In genomic region chr2:160306985-160307384, GRCh38 we compare ENCODE assay signal across 2 cellular contexts.
TF ChIP-seq lines count a peak whose summit lies in the region.

No MANE protein-coding gene starts in this region.

TF ChIP-seq in SK-N-SH, 30 proteins besides CTCF, POLR2A, EP300 and RAD21 (continued from another document):
- TF ChIP-seq MAX (IDR thresholded peaks at IDR 0.05; ENCODE audit: low read depth) (no peak), CHD2 (IDR thresholded peaks at IDR 0.05; ENCODE audit: low read length, partially characterized antibody) (no peak), TCF12 (IDR thresholded peaks at IDR 0.05) (no peak), PBX3 (IDR thresholded peaks at IDR 0.05) (no peak), JUND (IDR thresholded peaks at IDR 0.05) (no peak), GABPA (IDR thresholded peaks at IDR 0.05; ENCODE audit: low read depth) (no peak), FOXM1 (IDR thresholded peaks at IDR 0.05; ENCODE audit: low read depth) (no peak), USF1 (IDR thresholded peaks at IDR 0.05; ENCODE audit: borderline replicate concordance, low read depth) (no peak), YY1 (IDR thresholded peaks at IDR 0.05; ENCODE audit: low read depth) (no peak), IRF3 (IDR thresholded peaks at IDR 0.05; ENCODE audit: low read depth, low read length) (no peak), USF2 (IDR thresholded peaks at IDR 0.05; ENCODE audit: borderline replicate concordance, low read depth, low read length) (no peak), RFX5 (IDR thresholded peaks at IDR 0.05; ENCODE audit: low read length) (no peak)
TF ChIP-seq in SK-N-SH: peak in this region for 0.

TF ChIP-seq in SK-N-SH treated with all-trans-retinoic acid at 6 μM for 48 hours, 23 proteins besides CTCF, POLR2A, EP300 and RAD21 (continued from another document):
- TF ChIP-seq TSHZ2 (CRISPR knock-in tag; IDR thresholded peaks at IDR 0.05) (no peak), ISL1 (CRISPR knock-in tag; IDR thresholded peaks at IDR 0.05) (no peak), BACH2 (CRISPR knock-in tag; IDR thresholded peaks at IDR 0.05; ENCODE audit: borderline replicate concordance) (no peak), CREB5 (CRISPR knock-in tag; IDR thresholded peaks at IDR 0.05; ENCODE audit: low read depth) (no peak), ZNF565 (CRISPR knock-in tag; conservative IDR thresholded peaks at IDR 0.05; ENCODE audit: low read depth) (no peak)
